Comparison of ENCODE assay signal across 8 cellular contexts in the genomic region with DNA sequence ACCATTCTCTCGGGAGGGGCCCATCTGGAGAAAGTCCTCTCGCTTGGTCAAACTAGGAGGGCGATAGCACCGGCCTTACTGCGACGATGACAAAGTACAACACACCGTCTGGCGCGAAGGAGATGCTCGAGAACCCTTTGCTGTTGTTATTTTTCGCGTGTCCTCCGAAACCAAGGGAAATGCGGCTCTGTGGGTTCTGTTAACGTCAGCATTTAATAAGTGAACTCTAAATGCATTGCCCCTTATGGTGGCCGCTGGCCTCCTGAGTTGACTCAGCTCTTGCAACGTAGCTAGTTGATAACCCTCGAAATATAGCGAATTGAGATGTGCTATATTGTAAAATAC. TPM values are rescaled to one million over a fixed set of nuclear protein-coding genes. Genes with fewer than 3 reads are reported as not detected.
DNase-seq lines count a peak whose midpoint lies in the region; ATAC-seq and TF ChIP-seq lines count a peak whose summit lies in the region.

No MANE protein-coding gene starts in this region.

- H3K4me3 ChIP-seq in fibroblast of the aortic adventitia (ENCODE audit: low read depth, low read length) (peak overlapping the region; percentile 93), ovary (peak overlapping the region; percentile 85)

- peak overlapping the region; percentile 100 for H3K27ac Mint-ChIP-seq in activated B cell treated with CpG ODN at 0.5 μM for 24 hours

- intact Hi-C loops in activated B cell treated with CpG ODN at 0.5 μM for 24 hours (cut with micrococcal nuclease): loop anchor here (1.0 to 10.0 kb wide), 19 partner anchors 37 to 1593 kb away; a partner anchor contains a TSS
- intact Hi-C loops in ovary (cut with DNase I): no loop called here

- H3K27ac ChIP-seq in ovary: peak overlapping the region; percentile 61 to 97

- H3K27me3 Mint-ChIP-seq in activated B cell treated with CpG ODN at 0.5 μM for 24 hours: no peaks in the 10 kb centered on the region

- peak; percentile 25 for DNase-seq in NCI-H2029 (lab: John Stamatoyannopoulos, UW)
- no peak for DNase-seq in NCI-H2029 treated with DMSO at 0.1 percent for 48 hours (lab: John Stamatoyannopoulos, UW)
- DNase-seq in HS-5 (ENCODE audit: low read depth): peak; percentile 19
- no peak for DNase-seq in activated B cell treated with CpG ODN at 0.5 μM for 24 hours
- peak; percentile 57 for DNase-seq in fibroblast of the aortic adventitia (ENCODE audit: low read depth)
- no peak for DNase-seq in ovary
- no peak for DNase-seq in mucosa of gallbladder (ENCODE audit: low spot score)
- no peak for DNase-seq in occipital lobe (lab: John Stamatoyannopoulos, UW)

- WGBS in ovary, 3 donors: 1 to 4% (median 2%) methylated on average over 19 of the region's 19 CpGs

- no peak for TF ChIP-seq POLR2A in ovary (IDR thresholded peaks at IDR 0.05)

- no peak for TF ChIP-seq EP300 in ovary (IDR thresholded peaks at IDR 0.05)

- no peaks in the 10 kb centered on the region for H3K9me3 ChIP-seq in ovary

- peaks cover 7% of the 10 kb centered on the region for H3K36me3 Mint-ChIP-seq in activated B cell treated with CpG ODN at 0.5 μM for 24 hours (ENCODE audit: low read depth)

- H3K9me3 Mint-ChIP-seq in activated B cell treated with CpG ODN at 0.5 μM for 24 hours: peaks cover 6% of the 10 kb centered on the region

- peaks cover 22% of the 10 kb centered on the region for H3K4me1 Mint-ChIP-seq in activated B cell treated with CpG ODN at 0.5 μM for 24 hours

- peak overlapping the region; percentile 100 for H3K4me3 Mint-ChIP-seq in activated B cell treated with CpG ODN at 0.5 μM for 24 hours

- no peaks in the 10 kb centered on the region for H3K36me3 ChIP-seq in ovary

- ATAC-seq in activated B cell treated with CpG ODN at 0.5 μM for 24 hours (ENCODE audit: low read depth): no peak

- H3K4me1 ChIP-seq in ovary (ENCODE audit: insufficient read depth): peaks cover 7% of the 10 kb centered on the region

- POLR2A ChIA-PET in activated B cell treated with CpG ODN at 0.5 μM for 24 hours (lab: Charles Lee): interaction anchor here (0.6 to 4.0 kb wide), 18 partner anchors 7 to 1141 kb away, joined by 3 to 104 read pairs (median 4); a partner anchor contains a TSS

- CTCF ChIA-PET in activated B cell treated with CpG ODN at 0.5 μM for 24 hours (lab: Charles Lee): interaction anchor here (0.6 to 2.7 kb wide), 8 partner anchors 9 to 490 kb away, joined by 3 to 17 read pairs (median 4); a partner anchor contains a TSS

- no peak for TF ChIP-seq CTCF in activated B cell treated with CpG ODN at 0.5 μM for 24 hours (IDR thresholded peaks at IDR 0.05)
- TF ChIP-seq CTCF in fibroblast of the aortic adventitia (IDR thresholded peaks at IDR 0.05; ENCODE audit: insufficient read depth, low read length): no peak
- no peak for TF ChIP-seq CTCF in ovary (IDR thresholded peaks at IDR 0.05)

- H3K27me3 ChIP-seq in ovary: no peaks in the 10 kb centered on the region

RNA-seq across cellular contexts. Expression of a gene that starts 0.6 kb away (rescaled TPM):
- total RNA-seq in activated B cell treated with CpG ODN at 0.5 μM for 24 hours (35.9 and 43.2 TPM in 2 replicates), fibroblast of the aortic adventitia (ENCODE audit: low replicate concordance) (34.1 and 161 TPM in 2 replicates), ovary (100 to 1,000 TPM in 2 of 7 donors, 10 to 100 TPM in 5; 48.2 to 177 (median 68.7) TPM), mucosa of gallbladder (92.7 TPM), occipital lobe (27.0 TPM)
- 100 to 1,000 TPM in 1 of 2 donors, not detected in 1; 112 TPM for polyA plus RNA-seq in ovary

RNA-seq across cellular contexts. Expression of a gene that starts 13.5 kb away (rescaled TPM):
- total RNA-seq in activated B cell treated with CpG ODN at 0.5 μM for 24 hours: 5.6 and 6.5 TPM in 2 replicates
- total RNA-seq in fibroblast of the aortic adventitia (ENCODE audit: low replicate concordance): 2.2 and 4.5 TPM in 2 replicates
- total RNA-seq in ovary: 1 to 10 TPM; 2.4 to 8.7 (median 4.5) TPM
- 1 to 10 TPM; 2.7 to 6.7 TPM for polyA plus RNA-seq in ovary
- total RNA-seq in mucosa of gallbladder: 3.3 TPM
- total RNA-seq in occipital lobe: 5.5 TPM

Comparison
In these comparisons a context has a peak if more than half of its experiments do, and no peak if none do; other contexts are left out.
1. DNase-seq: peak in NCI-H2029 (single experiment), HS-5 (single experiment) and fibroblast of the aortic adventitia (single experiment); none in NCI-H2029 treated with DMSO at 0.1 percent for 48 hours (single experiment), activated B cell treated with CpG ODN at 0.5 μM for 24 hours (single experiment), ovary (0 of 5), mucosa of gallbladder (single experiment) and occipital lobe (single experiment).